9 cellular contexts compared by ENCODE assay signal in the genomic region with DNA sequence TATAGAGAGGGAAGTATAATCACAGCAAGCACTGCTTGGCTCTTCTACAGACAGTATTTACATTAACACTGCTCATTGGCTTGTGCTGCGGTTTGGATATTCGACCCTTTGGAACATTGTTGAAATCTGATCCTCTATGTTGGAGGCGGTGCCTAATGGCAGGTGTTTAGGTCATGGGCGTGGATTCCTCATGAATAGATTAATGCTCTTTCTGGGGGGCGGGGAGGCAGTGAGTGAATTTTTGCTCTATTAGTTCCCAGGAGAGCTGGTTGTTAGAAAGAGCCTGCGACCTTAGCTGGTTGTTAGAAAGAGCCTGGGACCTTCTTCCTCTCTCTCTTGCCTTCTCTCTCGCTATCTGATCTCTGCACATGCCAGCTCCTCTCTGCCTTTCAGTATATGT.
DNase-seq lines count a peak whose midpoint lies in the region; ATAC-seq, FAIRE-seq and TF ChIP-seq lines count a peak whose summit lies in the region.
"Had no signal": no experiment of that assay in that cellular context is flagged by ENCODE, and none has a peak within 500 bp of the region (broad histone marks: within the 10 kb centered on the region; RNA-seq: fewer than 3 reads in every experiment).

No MANE protein-coding gene starts in this region.

- no peaks in the 10 kb centered on the region for H3K9me3 ChIP-seq in cardiac muscle cell (ENCODE audit: low read depth)
- no peaks in the 10 kb centered on the region for H3K9me3 ChIP-seq in fibroblast of lung (ENCODE audit: control insufficient read depth, insufficient read depth, low read depth, low read length)

- FAIRE-seq in HTR-8/SVneo (lab: Jason Lieb, UNC), result no peak

- H3K9ac ChIP-seq in fibroblast of lung (ENCODE audit: insufficient read depth, low read length), result no peak overlapping the region

- H3K27me3 ChIP-seq in cardiac muscle cell, result no peaks in the 10 kb centered on the region
- H3K27me3 ChIP-seq in fibroblast of lung (ENCODE audit: control insufficient read depth, insufficient read depth, low read length), result no peaks in the 10 kb centered on the region

- no peak overlapping the region for H3K4me3 ChIP-seq in cardiac muscle cell
- H3K4me3 ChIP-seq in fibroblast of lung (replicated peaks in 1 of 4; ENCODE audit: control extremely low read depth in 1 of 4, insufficient read depth in 1 of 4, low read depth in 3 of 4, low read length in 4 of 4), result no peak overlapping the region

- H3K36me3 ChIP-seq in cardiac muscle cell (no peaks in the 10 kb centered on the region), fibroblast of lung (ENCODE audit: control insufficient read depth, insufficient read depth, low read length) (no peaks in the 10 kb centered on the region)

- ATAC-seq in Right ventricle myocardium inferior (no peak), GM21576 (IDR thresholded peaks at IDR 0.05; ENCODE audit: unreplicated experiment) (no peak)

- peaks cover 2% of the 10 kb centered on the region for H4K20me1 ChIP-seq in fibroblast of lung (ENCODE audit: control insufficient read depth, extremely low read depth, insufficient read depth, low read length)

- intact Hi-C loops in Right ventricle myocardium inferior (cut with DNase I), result no loop called here

- peaks cover 33% of the 10 kb centered on the region for H3K4me1 ChIP-seq in cardiac muscle cell (ENCODE audit: low read depth)
- peaks cover 4% of the 10 kb centered on the region for H3K4me1 ChIP-seq in fibroblast of lung (ENCODE audit: control insufficient read depth, extremely low read depth, insufficient read depth, low read length)

- H3K79me2 ChIP-seq in fibroblast of lung (ENCODE audit: control insufficient read depth, insufficient read depth, low read length), result peaks cover 5% of the 10 kb centered on the region

- H2AFZ ChIP-seq in fibroblast of lung (ENCODE audit: low read length), result no peak overlapping the region

- peak in 1 of 2 donors; percentile 76 for DNase-seq in cardiac muscle cell (ENCODE audit: low read depth in 1 of 2, low spot score in 1 of 2)
- DNase-seq in Right ventricle myocardium inferior (ENCODE audit: missing footprints), result no peak
- DNase-seq in NCI-H510A (lab: John Stamatoyannopoulos, UW), result peak; percentile 80
- DNase-seq in fibroblast of lung (ENCODE audit: low read depth in 2 of 2), result peak; percentile 20 to 81
- no peak for DNase-seq in midbrain (lab: John Stamatoyannopoulos, UW)
- DNase-seq in HTR-8/SVneo (ENCODE audit: insufficient read length, low spot score), result no peak
- no peak for DNase-seq in anterior cingulate cortex (lab: John Stamatoyannopoulos, UW)
- DNase-seq: activated CD4-positive, alpha-beta T cell treated with anti-CD3 and anti-CD28 coated beads, Interleukin-2, amount 10 ng/mL, durations not matched to agents 7 days and 5 days had no signal

- TF ChIP-seq CTCF in cardiac muscle cell (IDR thresholded peaks at IDR 0.05; ENCODE audit: low read depth, low read length) (no peak), fibroblast of lung (conservative IDR thresholded peaks at IDR 0.05 in 1 of 2, IDR thresholded peaks at IDR 0.05 in 1 of 2; ENCODE audit: low read depth in 1 of 2, low read length in 2 of 2) (no peak)

- no peak overlapping the region for H3K4me2 ChIP-seq in fibroblast of lung (ENCODE audit: extremely low read depth, insufficient read depth, low read length)

- H3K27ac ChIP-seq in cardiac muscle cell (peak overlapping the region; percentile 86), fibroblast of lung (ENCODE audit: insufficient read depth, low read length) (no peak overlapping the region)

Comparison
In these comparisons a context has a peak if more than half of its experiments do, and no peak if none do; other contexts are left out.
1. DNase-seq: peak in NCI-H510A (single experiment) and fibroblast of lung (2 of 2); none in Right ventricle myocardium inferior (single experiment), midbrain (single experiment), HTR-8/SVneo (single experiment) and anterior cingulate cortex (0 of 58).